Comparison of ENCODE assay signal across 8 cellular contexts in the genomic region with DNA sequence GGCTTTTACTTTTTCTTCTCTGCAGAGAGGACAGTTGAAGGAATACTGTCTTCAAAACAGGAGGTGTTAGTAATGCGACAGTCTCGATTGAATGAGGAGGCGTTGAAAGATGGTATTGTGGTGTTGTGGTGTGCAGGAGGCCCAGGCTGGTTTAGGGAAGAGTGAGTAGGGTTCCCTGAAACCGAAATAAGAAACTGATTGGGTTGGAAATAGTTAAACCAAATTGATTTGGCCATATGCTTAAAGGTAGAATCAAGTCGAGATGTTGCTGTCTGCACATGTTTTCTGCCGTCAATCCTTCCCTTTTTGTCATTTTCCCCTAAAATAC. TPM values are rescaled to one million over a fixed set of nuclear protein-coding genes. Genes with fewer than 3 reads are reported as not detected.
DNase-seq lines count a peak whose midpoint lies in the region; ATAC-seq and TF ChIP-seq lines count a peak whose summit lies in the region.

No MANE protein-coding gene starts in this region.

- intact Hi-C loops in ascending aorta (cut with DNase I) (loop anchor here (2.0 to 10.0 kb wide), 7 partner anchors 37 to 1399 kb away; a partner anchor contains a TSS), lower lobe of right lung (cut with DNase I) (no loop called here), stomach (cut with DNase I; ENCODE audit: low total_unique reads) (no loop called here)

- H3K27me3 ChIP-seq in ascending aorta (no peaks in the 10 kb centered on the region), lower lobe of right lung (ENCODE audit: low read depth) (no peaks in the 10 kb centered on the region), stomach (no peaks in the 10 kb centered on the region)

- WGBS in stomach, 5 donors, result 3 to 5% (median 3%) methylated on average over 6 of the region's 6 CpGs

- H3K4me1 ChIP-seq in ascending aorta, result peaks cover 6 to 29% of the 10 kb centered on the region in 2 donors
- peaks cover 45% of the 10 kb centered on the region for H3K4me1 ChIP-seq in lower lobe of right lung
- peaks cover 26 to 60% (median 42%) of the 10 kb centered on the region in 4 donors for H3K4me1 ChIP-seq in stomach

- DNase-seq in NCI-H2171 treated with DMSO at 0.1 percent for 48 hours (lab: John Stamatoyannopoulos, UW), result peak; percentile 52
- DNase-seq in NCI-H2171 (lab: John Stamatoyannopoulos, UW), result no peak
- peak; percentile 50 for DNase-seq in MV-4-11 (lab: John Stamatoyannopoulos, UW)
- DNase-seq in ascending aorta (ENCODE audit: low spot score in 2 of 2), result no peak
- no peak for DNase-seq in lower lobe of right lung
- no peak for DNase-seq in stomach
- DNase-seq in AML-193 (lab: John Stamatoyannopoulos, UW), result no peak
- no peak for DNase-seq in cerebellum (ENCODE audit: low spot score)

- peak overlapping the region; percentile 98 to 100 for H3K27ac ChIP-seq in ascending aorta
- peak overlapping the region; percentile 99 for H3K27ac ChIP-seq in lower lobe of right lung
- peak overlapping the region in 4 of 5 donors; percentile 96 to 99 (median 99) for H3K27ac ChIP-seq in stomach

- no peak for ATAC-seq in lower lobe of right lung

- TF ChIP-seq POLR2A in stomach (IDR thresholded peaks at IDR 0.05), result no peak

- TF ChIP-seq EP300 in stomach (IDR thresholded peaks at IDR 0.05), result no peak

- no peak for TF ChIP-seq CTCF in ascending aorta (IDR thresholded peaks at IDR 0.05)
- TF ChIP-seq CTCF in lower lobe of right lung (IDR thresholded peaks at IDR 0.05), result no peak
- TF ChIP-seq CTCF in stomach (IDR thresholded peaks at IDR 0.05), result no peak

- H3K36me3 ChIP-seq in ascending aorta (no peaks in the 10 kb centered on the region), lower lobe of right lung (no peaks in the 10 kb centered on the region), stomach (no peaks in the 10 kb centered on the region)

- no peaks in the 10 kb centered on the region for H3K9me3 ChIP-seq in ascending aorta
- H3K9me3 ChIP-seq in lower lobe of right lung, result no peaks in the 10 kb centered on the region
- no peaks in the 10 kb centered on the region for H3K9me3 ChIP-seq in stomach

- peak overlapping the region; percentile 97 to 100 for H3K4me3 ChIP-seq in ascending aorta
- H3K4me3 ChIP-seq in lower lobe of right lung, result peak overlapping the region; percentile 83
- H3K4me3 ChIP-seq in stomach, result peak overlapping the region; percentile 84 to 96 (median 93)

RNA-seq across cellular contexts. Expression of a gene that starts 0.8 kb away (rescaled TPM):
- total RNA-seq in ascending aorta, result 18.3 TPM
- 104 TPM for total RNA-seq in lower lobe of right lung
- total RNA-seq in stomach, result 10 to 100 TPM in 4 of 5 donors, 1 to 10 TPM in 1; 4.3 to 75.6 (median 34.2) TPM
- 10 to 100 TPM; 11.6 to 13.3 (median 12.7) TPM for polyA plus RNA-seq in stomach
- 105 TPM for total RNA-seq in cerebellum

RNA-seq across cellular contexts. Expression of a gene that starts 1.6 kb away (rescaled TPM):
- 56.0 TPM for total RNA-seq in ascending aorta
- 83.3 TPM for total RNA-seq in lower lobe of right lung
- 100 to 1,000 TPM in 2 of 5 donors, 10 to 100 TPM in 3; 15.1 to 159 (median 45.1) TPM for total RNA-seq in stomach
- 10 to 100 TPM; 22.4 to 38.0 (median 36.8) TPM for polyA plus RNA-seq in stomach
- 56.1 TPM for total RNA-seq in cerebellum

RNA-seq across cellular contexts. Expression of a gene that starts 51.2 kb away (rescaled TPM):
- total RNA-seq in ascending aorta (16.1 TPM), lower lobe of right lung (20.9 TPM), stomach (10 to 100 TPM in 4 of 5 donors, 1 to 10 TPM in 1; 4.6 to 30.6 (median 22.9) TPM), cerebellum (19.1 TPM)
- polyA plus RNA-seq in stomach, result 1 to 10 TPM; 3.3 to 4.6 (median 4.4) TPM

Comparison
In these comparisons a context has a peak if more than half of its experiments do, and no peak if none do; other contexts are left out.
1. DNase-seq: peak in NCI-H2171 treated with DMSO at 0.1 percent for 48 hours (single experiment) and MV-4-11 (single experiment); none in NCI-H2171 (single experiment), ascending aorta (0 of 2), lower lobe of right lung (single experiment), stomach (single experiment), AML-193 (0 of 2) and cerebellum (single experiment).
2. Peak in every context shown above with its lines, with median percentiles within 50 percentile points of each other: H3K27ac ChIP-seq and H3K4me3 ChIP-seq.